ENCODE assay signal across 9 cellular contexts in the genomic region with DNA sequence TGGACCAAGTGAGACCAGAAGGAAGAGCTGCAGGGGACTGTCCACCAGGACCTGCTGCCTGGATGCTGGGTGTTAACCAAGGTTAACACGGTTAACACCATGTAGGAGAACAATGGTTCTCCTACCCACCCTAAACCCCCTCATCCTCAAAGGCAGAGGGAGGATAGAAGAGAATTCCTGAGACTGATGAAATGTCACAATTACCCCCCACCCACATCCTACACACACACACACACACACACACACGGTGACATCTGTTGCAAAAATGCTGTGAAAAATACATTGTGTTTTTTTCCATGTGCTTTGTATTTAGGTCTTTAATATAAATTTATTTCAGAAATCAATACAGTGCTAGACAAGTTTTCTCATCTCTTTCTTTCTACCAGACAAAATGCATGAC.
"Had no signal": no experiment of that assay in that cellular context is flagged by ENCODE, and none has a peak within 500 bp of the region (broad histone marks: within the 10 kb centered on the region; RNA-seq: fewer than 3 reads in every experiment).

No MANE protein-coding gene starts in this region.

- FAIRE-seq: HTR-8/SVneo had no signal

- H3K27ac ChIP-seq: GM23248, KMS-11 had no signal

- H3K36me3 ChIP-seq: HAP-1 had no signal

- H2AFZ ChIP-seq: GM23248 had no signal

- ATAC-seq: HCT116 had no signal

- H3K9ac ChIP-seq: GM23248, KMS-11 had no signal

- H3K9me3 ChIP-seq: HAP-1 had no signal

- H3K4me2 ChIP-seq: KMS-11 had no signal

- H3K4me3 ChIP-seq: GM23248, HAP-1 had no signal

- DNase-seq: GM23248, GOT3, H7, IMR-90, KBM-7 had no signal
